In the genomic region with DNA sequence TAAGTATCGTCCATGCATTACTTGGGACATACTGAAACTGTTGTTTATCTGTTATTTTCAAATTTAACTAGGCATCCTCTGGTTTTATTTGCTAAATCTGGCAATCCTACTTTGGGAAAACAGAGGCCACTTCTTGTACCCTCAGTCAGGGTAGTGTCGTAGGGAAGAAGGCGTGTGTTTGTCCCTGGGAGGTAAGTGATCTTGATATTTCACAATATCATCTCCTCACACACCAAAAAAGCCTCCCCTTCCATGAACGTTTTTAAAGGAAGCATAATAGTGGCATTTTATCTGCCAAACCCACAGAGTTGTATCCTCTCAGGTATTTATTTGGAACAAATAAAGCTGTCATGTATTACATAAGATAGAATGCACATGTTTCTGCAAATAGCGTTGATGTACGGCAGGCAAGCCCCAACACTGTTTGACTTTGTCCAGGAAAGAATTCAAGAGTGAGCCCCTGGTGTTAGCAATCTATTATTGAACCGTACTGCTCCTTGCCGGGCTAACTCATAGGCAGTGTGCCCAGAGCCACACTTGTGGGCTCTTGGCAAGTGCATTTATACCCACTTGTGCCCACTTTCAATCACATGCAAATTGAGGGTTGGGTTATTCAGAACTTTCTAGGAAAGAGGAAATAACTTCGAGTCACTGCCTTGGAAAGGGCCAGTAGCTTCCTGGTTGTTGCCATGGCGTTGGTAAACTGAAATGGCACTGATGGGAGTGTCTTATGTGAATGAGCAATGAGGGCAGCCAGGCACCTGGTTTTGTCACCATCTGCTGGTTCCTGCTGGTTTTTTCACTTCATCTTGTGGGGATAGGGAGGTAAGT, we compare ENCODE assay signal across 9 cellular contexts.
DNase-seq lines count a peak whose midpoint lies in the region; ATAC-seq and TF ChIP-seq lines count a peak whose summit lies in the region.
"Had no signal": no experiment of that assay in that cellular context is flagged by ENCODE, and none has a peak within 500 bp of the region (broad histone marks: within the 10 kb centered on the region; RNA-seq: fewer than 3 reads in every experiment).

No MANE protein-coding gene starts in this region.

- no TSS peak for BruUV-seq in PC-9 (replicated peaks; lab: Mats Ljungman, UMichigan)

- no peaks in the 10 kb centered on the region for H3K9me3 ChIP-seq in vagina
- no peaks in the 10 kb centered on the region for H3K9me3 ChIP-seq in PC-9 (ENCODE audit: insufficient read depth, low read depth)
- H3K9me3 ChIP-seq: Peyer's patch had no signal

- intact Hi-C loops in vagina (cut with DNase I) (no loop called here), PC-9 (cut with micrococcal nuclease; ENCODE audit: unreplicated experiment) (no loop called here)

- H3F3A ChIP-seq in PC-9 (ENCODE audit: insufficient read depth, low read depth), result no peaks in the 10 kb centered on the region

- no peaks in the 10 kb centered on the region for H3K79me2 ChIP-seq in PC-9 (ENCODE audit: low read depth)

- no peaks in the 10 kb centered on the region for H4K20me1 ChIP-seq in PC-9 (ENCODE audit: insufficient read depth)

- CTCF ChIA-PET in PC-9 (lab: Charles Lee), result interaction anchor here (0.7 kb wide), 1 partner anchor 87 kb away, joined by 4 read pairs; no protein-coding TSS in a partner anchor

- peaks cover 13% of the 10 kb centered on the region for H3K4me1 ChIP-seq in vagina
- H3K4me1 ChIP-seq in PC-9 (replicated peaks; ENCODE audit: insufficient read depth), result no peaks in the 10 kb centered on the region
- H3K4me1 ChIP-seq: Peyer's patch had no signal

- no peaks in the 10 kb centered on the region for H3K27me3 ChIP-seq in vagina
- H3K27me3 ChIP-seq in PC-9 (ENCODE audit: insufficient read depth, low read depth), result peaks cover 25% of the 10 kb centered on the region
- H3K27me3 ChIP-seq: Peyer's patch had no signal

- no peak overlapping the region for H3K4me2 ChIP-seq in PC-9

- H2AFZ ChIP-seq in PC-9, result no peak overlapping the region

- peak; percentile 5 for DNase-seq in NCI-H748 treated with DMSO at 0.1 percent for 48 hours (lab: John Stamatoyannopoulos, UW)
- DNase-seq in fibroblast of the aortic adventitia (ENCODE audit: low read depth), result peak; percentile 11
- DNase-seq in vagina (ENCODE audit: extremely low spot score in 2 of 2), result no peak
- DNase-seq in ecto neural progenitor cell (ENCODE audit: low spot score), result no peak
- DNase-seq in PC-9, result no peak
- no peak for DNase-seq in NCI-H187 treated with DMSO at 0.1 percent for 48 hours (lab: John Stamatoyannopoulos, UW)

- POLR2A ChIA-PET in PC-9 (lab: Charles Lee; ENCODE audit: unreplicated experiment), result no interaction called here

- peak; percentile 87 for ATAC-seq in GM18517 (IDR thresholded peaks at IDR 0.05; ENCODE audit: unreplicated experiment)
- peak; percentile 62 for ATAC-seq in HG02852 (IDR thresholded peaks at IDR 0.05; ENCODE audit: unreplicated experiment)

- TF ChIP-seq CTCF in fibroblast of the aortic adventitia (IDR thresholded peaks at IDR 0.05; ENCODE audit: insufficient read depth, low read length) (no peak), vagina (IDR thresholded peaks at IDR 0.05) (no peak), PC-9 (conservative IDR thresholded peaks at IDR 0.05) (no peak)

- no peak for TF ChIP-seq POLR2A in vagina (IDR thresholded peaks at IDR 0.05)

- peak overlapping the region; percentile 27 for H3K27ac ChIP-seq in vagina
- H3K27ac ChIP-seq in PC-9, result no peak overlapping the region
- H3K27ac ChIP-seq: Peyer's patch had no signal

- no peak overlapping the region for H3K4me3 ChIP-seq in fibroblast of the aortic adventitia (ENCODE audit: low read depth, low read length)
- H3K4me3 ChIP-seq in vagina, result peak overlapping the region; percentile 6 to 15
- H3K4me3 ChIP-seq in PC-9, result no peak overlapping the region
- H3K4me3 ChIP-seq: Peyer's patch had no signal

- H3K36me3 ChIP-seq in vagina (no peaks in the 10 kb centered on the region), PC-9 (ENCODE audit: low read depth) (no peaks in the 10 kb centered on the region)
- H3K36me3 ChIP-seq: Peyer's patch had no signal

- no peaks in the 10 kb centered on the region for H3K9me2 ChIP-seq in PC-9 (ENCODE audit: insufficient read depth)

Comparison
In these comparisons a context has a peak if more than half of its experiments do, and no peak if none do; other contexts are left out.
1. DNase-seq: peak in NCI-H748 treated with DMSO at 0.1 percent for 48 hours (single experiment) and fibroblast of the aortic adventitia (single experiment); none in vagina (0 of 2), ecto neural progenitor cell (single experiment), PC-9 (0 of 2) and NCI-H187 treated with DMSO at 0.1 percent for 48 hours (single experiment).
2. H3K4me3 ChIP-seq: peak in vagina (2 of 2); none in fibroblast of the aortic adventitia (single experiment) and PC-9 (single experiment).